Comparison of ENCODE assay signal across 1 cellular context in the genomic region with DNA sequence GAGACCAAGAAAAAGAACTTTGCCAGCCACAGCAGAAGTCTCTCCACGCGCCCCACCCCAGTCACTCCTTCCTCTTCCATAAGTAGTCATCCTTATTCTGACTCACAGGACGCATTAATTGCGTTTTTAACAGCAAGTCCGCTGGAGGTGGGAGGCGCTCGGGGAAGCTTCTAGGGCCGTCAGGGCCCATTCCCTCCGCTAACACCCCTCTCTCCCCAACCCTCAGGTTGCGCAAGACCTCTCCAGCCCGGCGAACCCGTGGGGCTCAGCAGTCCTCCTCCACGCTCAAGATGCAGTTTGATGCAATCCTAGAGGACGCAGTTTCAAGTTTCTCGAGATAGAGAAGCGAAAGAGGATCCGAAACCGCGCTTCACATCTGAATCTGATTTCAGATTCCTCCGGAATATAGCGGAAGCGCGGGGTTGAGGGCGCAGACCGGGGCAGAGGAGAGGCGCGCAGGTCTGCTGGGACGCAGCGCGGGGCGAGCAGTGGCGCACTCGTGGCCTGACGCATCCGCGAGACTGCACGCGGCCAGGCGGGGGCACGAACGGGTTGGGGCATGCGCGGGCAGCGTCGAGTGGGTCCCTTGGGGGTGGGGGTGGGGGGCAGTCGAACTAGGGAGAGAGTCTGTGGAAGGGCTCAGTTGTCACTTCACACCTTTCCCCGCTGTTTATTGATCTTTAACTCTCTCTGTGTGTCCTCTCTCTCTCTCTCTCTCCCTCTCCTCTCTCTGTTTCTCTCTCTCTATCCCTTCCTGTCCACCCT.
A peak's percentile ranks its signal among the peaks of the same experiment; 100 is the strongest.
TF ChIP-seq lines count a peak whose summit lies in the region.

No MANE protein-coding gene starts in this region.

TF ChIP-seq in HepG2, 621 proteins besides CTCF, POLR2A, EP300 and RAD21 (continued from another document and continues in another):
- peak; percentile 22; the same call in 1 of the 2 replicates for TF ChIP-seq ZNF605 (CRISPR knock-in tag; IDR thresholded peaks at IDR 0.05)
- no peak for TF ChIP-seq ERF (CRISPR knock-in tag; IDR thresholded peaks at IDR 0.05)
- TF ChIP-seq MED8 (CRISPR knock-in tag; IDR thresholded peaks at IDR 0.05; ENCODE audit: insufficient replicate concordance), result no peak
- TF ChIP-seq, protein P1, sequence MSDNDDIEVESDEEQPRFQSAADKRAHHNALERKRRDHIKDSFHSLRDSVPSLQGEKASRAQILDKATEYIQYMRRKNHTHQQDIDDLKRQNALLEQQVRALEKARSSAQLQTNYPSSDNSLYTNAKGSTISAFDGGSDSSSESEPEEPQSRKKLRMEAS (IDR thresholded peaks at IDR 0.05), result peak; percentile 73
- no peak for TF ChIP-seq ZNF713 (CRISPR knock-in tag; IDR thresholded peaks at IDR 0.05)
- TF ChIP-seq ZNF678 (CRISPR knock-in tag; IDR thresholded peaks at IDR 0.05), result no peak
- no peak for TF ChIP-seq SNAI1 (CRISPR knock-in tag; IDR thresholded peaks at IDR 0.05; ENCODE audit: borderline replicate concordance)
- TF ChIP-seq ZNF24 (IDR thresholded peaks at IDR 0.05), result no peak
- no peak for TF ChIP-seq ZNF775 (CRISPR knock-in tag; IDR thresholded peaks at IDR 0.05; ENCODE audit: borderline replicate concordance)
- no peak; the same call in 1 of the 2 replicates for TF ChIP-seq ZNF263 (CRISPR knock-in tag; IDR thresholded peaks at IDR 0.05)
- TF ChIP-seq HOXA5 (CRISPR knock-in tag; IDR thresholded peaks at IDR 0.05), result 0 out of 2 replicates have a peak, but pooled peaks have one; percentile 41
- no peak for TF ChIP-seq MAFF (IDR thresholded peaks at IDR 0.05; ENCODE audit: low read depth, low read length)
- TF ChIP-seq ZBTB7A (CRISPR knock-in tag; IDR thresholded peaks at IDR 0.05), result no peak
- no peak for TF ChIP-seq HMG20B (CRISPR knock-in tag; conservative IDR thresholded peaks at IDR 0.05)
- TF ChIP-seq, protein P2, sequence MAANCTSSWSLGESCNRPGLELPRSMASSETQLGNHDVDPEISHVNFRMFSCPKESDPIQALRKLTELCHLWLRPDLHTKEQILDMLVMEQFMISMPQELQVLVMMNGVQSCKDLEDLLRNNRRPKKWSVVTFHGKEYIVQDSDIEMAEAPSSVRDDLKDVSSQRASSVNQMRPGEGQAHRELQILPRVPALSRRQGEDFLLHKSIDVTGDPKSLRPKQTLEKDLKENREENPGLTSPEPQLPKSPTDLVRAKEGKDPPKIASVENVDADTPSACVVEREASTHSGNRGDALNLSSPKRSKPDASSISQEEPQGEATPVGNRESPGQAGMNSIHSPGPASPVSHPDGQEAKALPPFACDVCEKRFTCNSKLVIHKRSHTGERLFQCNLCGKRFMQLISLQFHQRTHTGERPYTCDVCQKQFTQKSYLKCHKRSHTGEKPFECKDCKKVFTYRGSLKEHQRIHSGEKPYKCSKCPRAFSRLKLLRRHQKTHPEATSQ (CRISPR knock-in tag; IDR thresholded peaks at IDR 0.05; ENCODE audit: borderline replicate concordance), result no peak
- TF ChIP-seq SOX6 (IDR thresholded peaks at IDR 0.05), result no peak
- TF ChIP-seq SOX6 (CRISPR knock-in tag; IDR thresholded peaks at IDR 0.05), result 0 out of 2 replicates have a peak, but pooled peaks have one; percentile 10
- TF ChIP-seq ZNF768 (CRISPR knock-in tag; IDR thresholded peaks at IDR 0.05), result no peak
- no peak for TF ChIP-seq ZBTB38 (CRISPR knock-in tag; IDR thresholded peaks at IDR 0.05)
- no peak for TF ChIP-seq PTBP1 (IDR thresholded peaks at IDR 0.05; ENCODE audit: low read depth, low read length, poor library complexity, severe bottlenecking)
- TF ChIP-seq KDM3A (CRISPR knock-in tag; IDR thresholded peaks at IDR 0.05; ENCODE audit: low read depth), result no peak
- no peak for TF ChIP-seq THYN1 (CRISPR knock-in tag; IDR thresholded peaks at IDR 0.05; ENCODE audit: borderline replicate concordance, low read depth)
- no peak for TF ChIP-seq SOX5 (CRISPR knock-in tag; IDR thresholded peaks at IDR 0.05; ENCODE audit: borderline replicate concordance)
- TF ChIP-seq NCOR1 (IDR thresholded peaks at IDR 0.05; ENCODE audit: borderline replicate concordance, low read length), result no peak
- TF ChIP-seq, protein P3, sequence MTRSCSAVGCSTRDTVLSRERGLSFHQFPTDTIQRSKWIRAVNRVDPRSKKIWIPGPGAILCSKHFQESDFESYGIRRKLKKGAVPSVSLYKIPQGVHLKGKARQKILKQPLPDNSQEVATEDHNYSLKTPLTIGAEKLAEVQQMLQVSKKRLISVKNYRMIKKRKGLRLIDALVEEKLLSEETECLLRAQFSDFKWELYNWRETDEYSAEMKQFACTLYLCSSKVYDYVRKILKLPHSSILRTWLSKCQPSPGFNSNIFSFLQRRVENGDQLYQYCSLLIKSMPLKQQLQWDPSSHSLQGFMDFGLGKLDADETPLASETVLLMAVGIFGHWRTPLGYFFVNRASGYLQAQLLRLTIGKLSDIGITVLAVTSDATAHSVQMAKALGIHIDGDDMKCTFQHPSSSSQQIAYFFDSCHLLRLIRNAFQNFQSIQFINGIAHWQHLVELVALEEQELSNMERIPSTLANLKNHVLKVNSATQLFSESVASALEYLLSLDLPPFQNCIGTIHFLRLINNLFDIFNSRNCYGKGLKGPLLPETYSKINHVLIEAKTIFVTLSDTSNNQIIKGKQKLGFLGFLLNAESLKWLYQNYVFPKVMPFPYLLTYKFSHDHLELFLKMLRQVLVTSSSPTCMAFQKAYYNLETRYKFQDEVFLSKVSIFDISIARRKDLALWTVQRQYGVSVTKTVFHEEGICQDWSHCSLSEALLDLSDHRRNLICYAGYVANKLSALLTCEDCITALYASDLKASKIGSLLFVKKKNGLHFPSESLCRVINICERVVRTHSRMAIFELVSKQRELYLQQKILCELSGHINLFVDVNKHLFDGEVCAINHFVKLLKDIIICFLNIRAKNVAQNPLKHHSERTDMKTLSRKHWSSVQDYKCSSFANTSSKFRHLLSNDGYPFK (CRISPR knock-in tag; IDR thresholded peaks at IDR 0.05; ENCODE audit: borderline replicate concordance), result 0 out of 2 replicates have a peak, but pooled peaks have one; percentile 28
- TF ChIP-seq, protein P4, sequence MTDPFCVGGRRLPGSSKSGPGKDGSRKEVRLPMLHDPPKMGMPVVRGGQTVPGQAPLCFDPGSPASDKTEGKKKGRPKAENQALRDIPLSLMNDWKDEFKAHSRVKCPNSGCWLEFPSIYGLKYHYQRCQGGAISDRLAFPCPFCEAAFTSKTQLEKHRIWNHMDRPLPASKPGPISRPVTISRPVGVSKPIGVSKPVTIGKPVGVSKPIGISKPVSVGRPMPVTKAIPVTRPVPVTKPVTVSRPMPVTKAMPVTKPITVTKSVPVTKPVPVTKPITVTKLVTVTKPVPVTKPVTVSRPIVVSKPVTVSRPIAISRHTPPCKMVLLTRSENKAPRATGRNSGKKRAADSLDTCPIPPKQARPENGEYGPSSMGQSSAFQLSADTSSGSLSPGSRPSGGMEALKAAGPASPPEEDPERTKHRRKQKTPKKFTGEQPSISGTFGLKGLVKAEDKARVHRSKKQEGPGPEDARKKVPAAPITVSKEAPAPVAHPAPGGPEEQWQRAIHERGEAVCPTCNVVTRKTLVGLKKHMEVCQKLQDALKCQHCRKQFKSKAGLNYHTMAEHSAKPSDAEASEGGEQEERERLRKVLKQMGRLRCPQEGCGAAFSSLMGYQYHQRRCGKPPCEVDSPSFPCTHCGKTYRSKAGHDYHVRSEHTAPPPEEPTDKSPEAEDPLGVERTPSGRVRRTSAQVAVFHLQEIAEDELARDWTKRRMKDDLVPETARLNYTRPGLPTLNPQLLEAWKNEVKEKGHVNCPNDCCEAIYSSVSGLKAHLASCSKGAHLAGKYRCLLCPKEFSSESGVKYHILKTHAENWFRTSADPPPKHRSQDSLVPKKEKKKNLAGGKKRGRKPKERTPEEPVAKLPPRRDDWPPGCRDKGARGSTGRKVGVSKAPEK (CRISPR knock-in tag; IDR thresholded peaks at IDR 0.05; ENCODE audit: borderline replicate concordance), result 0 out of 2 replicates have a peak, but pooled peaks have one; percentile 50
- TF ChIP-seq PRPF4 (IDR thresholded peaks at IDR 0.05; ENCODE audit: low read depth, low read length, poor library complexity, severe bottlenecking), result no peak
- TF ChIP-seq GABPA (IDR thresholded peaks at IDR 0.05; ENCODE audit: low read depth, low read length), result no peak
- TF ChIP-seq GABPA (CRISPR knock-in tag; IDR thresholded peaks at IDR 0.05; ENCODE audit: low read depth), result no peak
- TF ChIP-seq SIN3B (IDR thresholded peaks at IDR 0.05; ENCODE audit: low read length), result no peak
- TF ChIP-seq ZNF264 (CRISPR knock-in tag; IDR thresholded peaks at IDR 0.05), result no peak
- TF ChIP-seq, protein P5, sequence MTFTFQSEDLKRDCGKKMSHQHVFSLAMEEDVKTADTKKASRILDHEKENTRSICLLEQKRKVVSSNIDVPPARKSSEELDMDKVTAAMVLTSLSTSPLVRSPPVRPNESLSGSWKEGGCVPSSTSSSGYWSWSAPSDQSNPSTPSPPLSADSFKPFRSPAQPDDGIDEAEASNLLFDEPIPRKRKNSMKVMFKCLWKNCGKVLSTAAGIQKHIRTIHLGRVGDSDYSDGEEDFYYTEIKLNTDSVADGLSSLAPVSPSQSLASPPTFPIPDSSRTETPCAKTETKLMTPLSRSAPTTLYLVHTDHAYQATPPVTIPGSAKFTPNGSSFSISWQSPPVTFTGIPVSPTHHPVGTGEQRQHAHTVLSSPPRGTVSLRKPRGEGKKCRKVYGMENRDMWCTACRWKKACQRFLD (CRISPR knock-in tag; IDR thresholded peaks at IDR 0.05; ENCODE audit: borderline replicate concordance), result no peak
- no peak for TF ChIP-seq ONECUT2 (CRISPR knock-in tag; IDR thresholded peaks at IDR 0.05)
- TF ChIP-seq ZNF557 (CRISPR knock-in tag; IDR thresholded peaks at IDR 0.05), result no peak
- TF ChIP-seq, protein P6, sequence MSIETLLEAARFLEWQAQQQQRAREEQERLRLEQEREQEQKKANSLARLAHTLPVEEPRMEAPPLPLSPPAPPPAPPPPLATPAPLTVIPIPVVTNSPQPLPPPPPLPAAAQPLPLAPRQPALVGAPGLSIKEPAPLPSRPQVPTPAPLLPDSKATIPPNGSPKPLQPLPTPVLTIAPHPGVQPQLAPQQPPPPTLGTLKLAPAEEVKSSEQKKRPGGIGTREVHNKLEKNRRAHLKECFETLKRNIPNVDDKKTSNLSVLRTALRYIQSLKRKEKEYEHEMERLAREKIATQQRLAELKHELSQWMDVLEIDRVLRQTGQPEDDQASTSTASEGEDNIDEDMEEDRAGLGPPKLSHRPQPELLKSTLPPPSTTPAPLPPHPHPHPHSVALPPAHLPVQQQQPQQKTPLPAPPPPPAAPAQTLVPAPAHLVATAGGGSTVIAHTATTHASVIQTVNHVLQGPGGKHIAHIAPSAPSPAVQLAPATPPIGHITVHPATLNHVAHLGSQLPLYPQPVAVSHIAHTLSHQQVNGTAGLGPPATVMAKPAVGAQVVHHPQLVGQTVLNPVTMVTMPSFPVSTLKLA (IDR thresholded peaks at IDR 0.05), result no peak
- TF ChIP-seq, protein P7, sequence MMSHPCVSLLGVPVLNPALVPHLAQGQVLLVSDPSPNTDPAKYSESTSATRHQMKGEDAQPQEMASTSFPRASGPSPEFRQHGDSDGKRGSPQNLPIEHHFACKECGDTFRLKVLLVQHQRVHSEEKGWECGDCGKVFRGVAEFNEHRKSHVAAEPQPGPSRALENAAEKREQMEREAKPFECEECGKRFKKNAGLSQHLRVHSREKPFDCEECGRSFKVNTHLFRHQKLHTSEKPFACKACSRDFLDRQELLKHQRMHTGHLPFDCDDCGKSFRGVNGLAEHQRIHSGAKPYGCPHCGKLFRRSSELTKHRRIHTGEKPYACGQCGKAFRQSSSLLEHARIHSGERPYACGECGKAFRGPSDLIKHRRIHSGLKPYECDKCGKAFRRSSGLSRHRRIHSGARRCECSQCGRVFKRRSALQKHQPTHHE (CRISPR knock-in tag; IDR thresholded peaks at IDR 0.05; ENCODE audit: borderline replicate concordance), result no peak
- TF ChIP-seq SMAD1 (CRISPR knock-in tag; IDR thresholded peaks at IDR 0.05; ENCODE audit: borderline replicate concordance, low read depth), result no peak
- TF ChIP-seq, protein P8, sequence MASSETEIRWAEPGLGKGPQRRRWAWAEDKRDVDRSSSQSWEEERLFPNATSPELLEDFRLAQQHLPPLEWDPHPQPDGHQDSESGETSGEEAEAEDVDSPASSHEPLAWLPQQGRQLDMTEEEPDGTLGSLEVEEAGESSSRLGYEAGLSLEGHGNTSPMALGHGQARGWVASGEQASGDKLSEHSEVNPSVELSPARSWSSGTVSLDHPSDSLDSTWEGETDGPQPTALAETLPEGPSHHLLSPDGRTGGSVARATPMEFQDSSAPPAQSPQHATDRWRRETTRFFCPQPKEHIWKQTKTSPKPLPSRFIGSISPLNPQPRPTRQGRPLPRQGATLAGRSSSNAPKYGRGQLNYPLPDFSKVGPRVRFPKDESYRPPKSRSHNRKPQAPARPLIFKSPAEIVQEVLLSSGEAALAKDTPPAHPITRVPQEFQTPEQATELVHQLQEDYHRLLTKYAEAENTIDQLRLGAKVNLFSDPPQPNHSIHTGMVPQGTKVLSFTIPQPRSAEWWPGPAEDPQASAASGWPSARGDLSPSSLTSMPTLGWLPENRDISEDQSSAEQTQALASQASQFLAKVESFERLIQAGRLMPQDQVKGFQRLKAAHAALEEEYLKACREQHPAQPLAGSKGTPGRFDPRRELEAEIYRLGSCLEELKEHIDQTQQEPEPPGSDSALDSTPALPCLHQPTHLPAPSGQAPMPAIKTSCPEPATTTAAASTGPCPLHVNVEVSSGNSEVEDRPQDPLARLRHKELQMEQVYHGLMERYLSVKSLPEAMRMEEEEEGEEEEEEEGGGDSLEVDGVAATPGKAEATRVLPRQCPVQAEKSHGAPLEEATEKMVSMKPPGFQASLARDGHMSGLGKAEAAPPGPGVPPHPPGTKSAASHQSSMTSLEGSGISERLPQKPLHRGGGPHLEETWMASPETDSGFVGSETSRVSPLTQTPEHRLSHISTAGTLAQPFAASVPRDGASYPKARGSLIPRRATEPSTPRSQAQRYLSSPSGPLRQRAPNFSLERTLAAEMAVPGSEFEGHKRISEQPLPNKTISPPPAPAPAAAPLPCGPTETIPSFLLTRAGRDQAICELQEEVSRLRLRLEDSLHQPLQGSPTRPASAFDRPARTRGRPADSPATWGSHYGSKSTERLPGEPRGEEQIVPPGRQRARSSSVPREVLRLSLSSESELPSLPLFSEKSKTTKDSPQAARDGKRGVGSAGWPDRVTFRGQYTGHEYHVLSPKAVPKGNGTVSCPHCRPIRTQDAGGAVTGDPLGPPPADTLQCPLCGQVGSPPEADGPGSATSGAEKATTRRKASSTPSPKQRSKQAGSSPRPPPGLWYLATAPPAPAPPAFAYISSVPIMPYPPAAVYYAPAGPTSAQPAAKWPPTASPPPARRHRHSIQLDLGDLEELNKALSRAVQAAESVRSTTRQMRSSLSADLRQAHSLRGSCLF (CRISPR knock-in tag; IDR thresholded peaks at IDR 0.05; ENCODE audit: borderline replicate concordance), result no peak
- TF ChIP-seq ZNF382 (CRISPR knock-in tag; IDR thresholded peaks at IDR 0.05; ENCODE audit: borderline replicate concordance), result no peak
- no peak for TF ChIP-seq SIN3A (IDR thresholded peaks at IDR 0.05; ENCODE audit: borderline replicate concordance, low read depth, low read length)
- TF ChIP-seq, protein P9, sequence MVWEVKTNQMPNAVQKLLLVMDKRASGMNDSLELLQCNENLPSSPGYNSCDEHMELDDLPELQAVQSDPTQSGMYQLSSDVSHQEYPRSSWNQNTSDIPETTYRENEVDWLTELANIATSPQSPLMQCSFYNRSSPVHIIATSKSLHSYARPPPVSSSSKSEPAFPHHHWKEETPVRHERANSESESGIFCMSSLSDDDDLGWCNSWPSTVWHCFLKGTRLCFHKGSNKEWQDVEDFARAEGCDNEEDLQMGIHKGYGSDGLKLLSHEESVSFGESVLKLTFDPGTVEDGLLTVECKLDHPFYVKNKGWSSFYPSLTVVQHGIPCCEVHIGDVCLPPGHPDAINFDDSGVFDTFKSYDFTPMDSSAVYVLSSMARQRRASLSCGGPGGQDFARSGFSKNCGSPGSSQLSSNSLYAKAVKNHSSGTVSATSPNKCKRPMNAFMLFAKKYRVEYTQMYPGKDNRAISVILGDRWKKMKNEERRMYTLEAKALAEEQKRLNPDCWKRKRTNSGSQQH (CRISPR knock-in tag; IDR thresholded peaks at IDR 0.05; ENCODE audit: low read depth), result no peak
